8 cellular contexts compared by ENCODE assay signal in genomic region chr6:156719720-156720563, GRCh38. TPM values are rescaled to one million over a fixed set of nuclear protein-coding genes. Genes with fewer than 3 reads are reported as not detected.
DNase-seq lines count a peak whose midpoint lies in the region; ATAC-seq and TF ChIP-seq lines count a peak whose summit lies in the region.

No MANE protein-coding gene starts in this region.

- peak overlapping the region; percentile 33 for H3K4me3 ChIP-seq in LNCaP clone FGC (ENCODE audit: low read depth, low read length)
- peak overlapping the region; percentile 50 for H3K4me3 ChIP-seq in lower lobe of right lung
- H3K4me3 ChIP-seq in A673 (ENCODE audit: low read depth, low read length, poor library complexity, severe bottlenecking), result no peak overlapping the region

- DNase-seq in EL, result peak; percentile 94
- peak; percentile 89 for DNase-seq in LNCaP clone FGC (ENCODE audit: low read depth)
- DNase-seq in activated CD4-positive, alpha-beta T cell treated with anti-CD3 and anti-CD28 coated beads, Interleukin-2, amount 50 U/mL, for 24 hours (ENCODE audit: low read depth in 1 of 2, low spot score in 1 of 2), result peak; percentile 45 to 57
- DNase-seq in dedifferentiated amniotic fluid mesenchymal stem cell (ENCODE audit: extremely low spot score), result peak; percentile 40
- peak; percentile 97 for DNase-seq in lower lobe of right lung
- DNase-seq in stimulated activated CD4-positive, alpha-beta T cell treated with anti-CD3 and anti-CD28 coated beads, TNF-alpha, amount 100 ng/mL, for 1 hour (ENCODE audit: low read depth in 3 of 3, low spot score in 1 of 3), result peak; percentile 39 to 54 (median 52)
- no peak for DNase-seq in A673 (ENCODE audit: low spot score)

- peak; percentile 60 for ATAC-seq in GM21786 (IDR thresholded peaks at IDR 0.05; ENCODE audit: unreplicated experiment)
- ATAC-seq in lower lobe of right lung, result peak; percentile 98

- H3K27me3 ChIP-seq in lower lobe of right lung (ENCODE audit: low read depth), result no peaks in the 10 kb centered on the region
- no peaks in the 10 kb centered on the region for H3K27me3 ChIP-seq in A673 (replicated peaks; ENCODE audit: insufficient read depth, low read depth, low read length, poor library complexity)

- TF ChIP-seq CTCF in LNCaP clone FGC (IDR thresholded peaks at IDR 0.05; ENCODE audit: control insufficient read depth, extremely low read depth, insufficient read depth) (no peak), lower lobe of right lung (IDR thresholded peaks at IDR 0.05) (no peak), A673 (conservative IDR thresholded peaks at IDR 0.05; ENCODE audit: low read depth, low read length) (no peak)

- H3K36me3 ChIP-seq in lower lobe of right lung (no peaks in the 10 kb centered on the region), A673 (ENCODE audit: insufficient read depth, low read length, poor library complexity, severe bottlenecking) (no peaks in the 10 kb centered on the region)

- BruUV-seq in A673 (replicated peaks; lab: Mats Ljungman, UMichigan), result no TSS peak

- H3K4me1 ChIP-seq in lower lobe of right lung (peaks cover 28% of the 10 kb centered on the region), A673 (ENCODE audit: insufficient read depth, low read length, poor library complexity, severe bottlenecking) (no peaks in the 10 kb centered on the region)

- CTCF ChIA-PET in A673 (lab: Charles Lee), result no interaction called here

- H3K9me3 ChIP-seq in lower lobe of right lung, result no peaks in the 10 kb centered on the region
- H3K9me3 ChIP-seq in A673 (ENCODE audit: low read depth, low read length, poor library complexity, severe bottlenecking), result no peaks in the 10 kb centered on the region

- peak overlapping the region; percentile 88 for H3K27ac ChIP-seq in lower lobe of right lung
- no peak overlapping the region for H3K27ac ChIP-seq in A673 (ENCODE audit: low read depth, low read length, poor library complexity, severe bottlenecking)

- POLR2A ChIA-PET in A673 (lab: Charles Lee; ENCODE audit: low non-redundant PET), result no interaction called here

- intact Hi-C loops in lower lobe of right lung (cut with DNase I), result no loop called here
- intact Hi-C loops in A673 (cut with micrococcal nuclease; ENCODE audit: unreplicated experiment), result no loop called here

RNA-seq across cellular contexts. Expression of gene ARID1B, which starts 57.2 kb away (rescaled TPM):
- total RNA-seq in lower lobe of right lung (95.5 TPM), A673 (2021) (78.5 and 86.3 TPM in 2 replicates)
